8 cellular contexts compared by ENCODE assay signal in the genomic region with DNA sequence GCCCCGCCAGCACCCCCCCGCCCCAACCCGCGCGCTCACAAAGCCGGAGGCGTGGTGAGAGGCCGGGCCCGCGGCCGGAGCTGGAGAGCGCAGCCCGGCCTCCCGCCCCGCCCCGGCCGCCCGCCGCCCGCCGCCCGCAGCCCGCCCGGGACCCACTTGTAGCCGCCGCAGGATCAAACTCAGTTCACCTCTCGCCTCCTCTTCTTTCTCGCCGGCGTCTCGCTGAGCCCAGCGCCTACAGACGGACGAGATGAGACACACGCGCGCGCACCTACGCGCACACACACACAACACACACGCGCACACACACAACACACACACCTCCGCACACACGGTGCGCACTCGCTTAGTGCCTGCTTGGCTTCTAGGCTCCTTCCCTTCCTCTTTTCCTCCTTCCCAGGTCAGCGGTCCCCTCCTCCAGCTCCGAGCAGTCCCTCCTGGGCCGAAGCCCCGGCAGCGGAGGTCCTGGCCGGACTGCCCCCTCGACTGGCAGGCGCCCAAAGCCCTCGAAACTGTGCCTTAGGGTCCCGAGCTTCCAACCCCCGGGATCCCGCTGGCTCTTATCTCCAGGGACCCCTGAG. TPM values are rescaled to one million over a fixed set of nuclear protein-coding genes. Genes with fewer than 3 reads are reported as not detected.
DNase-seq lines count a peak whose midpoint lies in the region; ATAC-seq, FAIRE-seq and TF ChIP-seq lines count a peak whose summit lies in the region.

No MANE protein-coding gene starts in this region.

- peak overlapping the region in 2 of 6 donors; percentile 14 to 24 for H3K27ac Mint-ChIP-seq in naive B cell

- DNase-seq in 8988T (peak; percentile 89), GM23248 (peak; percentile 69), esophagus squamous epithelium (lab: John Stamatoyannopoulos, UW) (no peak), naive B cell (no peak), RCC 7860 (ENCODE audit: low spot score) (no peak)

- H3K36me3 ChIP-seq in GM23248 (ENCODE audit: low read depth) (no peaks in the 10 kb centered on the region), esophagus squamous epithelium (no peaks in the 10 kb centered on the region)

- peak overlapping the region; percentile 62 for H2AFZ ChIP-seq in GM23248

- peak overlapping the region; percentile 74 for H3K4me2 ChIP-seq in GM23248 (ENCODE audit: unreplicated experiment)

- FAIRE-seq in RCC 7860 (lab: Jason Lieb, UNC): no peak

- H3K79me2 ChIP-seq in GM23248 (ENCODE audit: insufficient read depth): no peaks in the 10 kb centered on the region

- no peaks in the 10 kb centered on the region for H3K9me2 ChIP-seq in GM23248 (ENCODE audit: insufficient read depth)

- peaks cover 0 to 21% of the 10 kb centered on the region in 2 donors for H3K36me3 Mint-ChIP-seq in naive B cell

- peak overlapping the region; percentile 71 for H3K4me3 ChIP-seq in GM23248
- H3K4me3 ChIP-seq in WI38 (ENCODE audit: low read depth, low read length): peak overlapping the region; percentile 58
- peak overlapping the region; percentile 35 to 64 (median 45) for H3K4me3 ChIP-seq in esophagus squamous epithelium

- WGBS in GM23248 (ENCODE audit: low coverage in 1 of 2, low lambda C conversion rate in 2 of 2, missing lambda C conversion rate in 2 of 2), 2 experiments: 2 to 5% methylated on average over 25 to 52 of the region's 58 CpGs
- WGBS in esophagus squamous epithelium, 2 donors: 0 to 1% methylated on average over 4 to 39 of the region's 58 CpGs

- no peaks in the 10 kb centered on the region for H4K20me1 ChIP-seq in GM23248 (ENCODE audit: insufficient read depth)

- H3K4me1 ChIP-seq in GM23248 (ENCODE audit: insufficient read depth) (peaks cover 9% of the 10 kb centered on the region), esophagus squamous epithelium (peaks cover 36 to 62% (median 53%) of the 10 kb centered on the region in 3 donors)

- H3K9me3 ChIP-seq in GM23248 (ENCODE audit: low read depth): no peaks in the 10 kb centered on the region
- H3K9me3 ChIP-seq in esophagus squamous epithelium: no peaks in the 10 kb centered on the region

- ATAC-seq in naive B cell (ENCODE audit: low read depth in 2 of 2) (no peak), GM18502 (IDR thresholded peaks at IDR 0.05; ENCODE audit: poor library complexity, unreplicated experiment) (no peak), GM21786 (IDR thresholded peaks at IDR 0.05; ENCODE audit: unreplicated experiment) (no peak)

- intact Hi-C loops in esophagus squamous epithelium (cut with DNase I): loop anchor here (5.0 to 10.0 kb wide), 2 partner anchors 342 to 544 kb away; no protein-coding TSS in a partner anchor

- H3K27me3 ChIP-seq in GM23248 (replicated peaks; ENCODE audit: insufficient read depth) (peaks cover 49% of the 10 kb centered on the region), esophagus squamous epithelium (peaks cover 4 to 89% (median 19%) of the 10 kb centered on the region in 4 donors)

- TF ChIP-seq POLR2A in esophagus squamous epithelium (IDR thresholded peaks at IDR 0.05): no peak

- in situ Hi-C loops in GM23248 (cut with MboI): loop anchor here (10.0 kb wide), 1 partner anchor 344 kb away; no protein-coding TSS in a partner anchor

- peaks cover 32 to 47% (median 43%) of the 10 kb centered on the region in 3 donors for H3K4me1 Mint-ChIP-seq in naive B cell

- TF ChIP-seq CTCF in WI38 (IDR thresholded peaks at IDR 0.05; ENCODE audit: low read depth, low read length) (no peak), esophagus squamous epithelium (IDR thresholded peaks at IDR 0.05) (no peak)

- H3K27me3 Mint-ChIP-seq in naive B cell: peaks cover 53 to 87% (median 82%) of the 10 kb centered on the region in 3 donors

- peaks cover 0 to 12% (median 7%) of the 10 kb centered on the region in 7 donors for H3K9me3 Mint-ChIP-seq in naive B cell

- H3K27ac ChIP-seq in GM23248: no peak overlapping the region
- peak overlapping the region in 3 of 4 donors; percentile 22 to 63 (median 50) for H3K27ac ChIP-seq in esophagus squamous epithelium

- H3K9ac ChIP-seq in GM23248: no peak overlapping the region

- H3K4me3 Mint-ChIP-seq in naive B cell: peak overlapping the region; percentile 48 to 94 (median 88)

- H3F3A ChIP-seq in GM23248 (ENCODE audit: insufficient read depth): no peaks in the 10 kb centered on the region

RNA-seq across cellular contexts. Expression of a gene that starts 1.4 kb away (rescaled TPM):
- 0.25 and 0.32 TPM in 2 replicates for total RNA-seq in GM23248 (2014; rRNA removed; shearing (Covaris generic))
- 0.23 and 0.33 TPM in 2 replicates for polyA plus RNA-seq in GM23248 (2016; fragmentation: Nextera tagmentation; extraction: Ambion mirVana)
- 1 to 10 TPM in 3 of 4 donors, under 1 TPM in 1; 0.62 to 6.7 (median 1.3) TPM for total RNA-seq in esophagus squamous epithelium
- not detected for polyA plus RNA-seq in naive B cell (ENCODE audit: low read depth in 6 of 6)

Comparison
In these comparisons a context has a peak if more than half of its experiments do, and no peak if none do; other contexts are left out.
1. DNase-seq: peak in 8988T (single experiment) and GM23248 (single experiment); none in esophagus squamous epithelium (single experiment), naive B cell (single experiment) and RCC 7860 (single experiment).
2. Peak in every context shown above with its lines, with median percentiles within 50 percentile points of each other: H3K4me3 ChIP-seq.